ENCODE assay signal across 9 cellular contexts in the genomic region with DNA sequence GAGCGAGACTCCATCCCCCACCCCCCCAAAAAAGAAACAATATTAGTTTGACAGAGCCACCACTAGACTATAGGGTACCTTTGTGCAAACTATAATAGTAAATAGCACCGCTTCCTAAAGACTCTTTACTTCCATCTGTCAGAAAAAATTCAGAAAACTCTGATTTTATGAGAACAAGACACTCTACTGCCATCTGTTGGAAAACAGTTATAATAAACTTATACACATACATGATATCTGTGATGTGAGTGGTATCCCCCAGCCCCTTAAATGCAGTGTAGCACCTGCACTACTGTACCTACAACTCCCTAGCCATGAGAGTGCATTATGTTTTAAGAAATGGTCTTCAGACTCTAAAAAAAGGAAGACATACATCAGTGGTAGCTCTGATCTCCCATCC. TPM values are rescaled to one million over a fixed set of nuclear protein-coding genes. Genes with fewer than 3 reads are reported as not detected.
DNase-seq lines count a peak whose midpoint lies in the region; ATAC-seq and TF ChIP-seq lines count a peak whose summit lies in the region.
"Had no signal": no experiment of that assay in that cellular context is flagged by ENCODE, and none has a peak within 500 bp of the region (broad histone marks: within the 10 kb centered on the region; RNA-seq: fewer than 3 reads in every experiment).

No MANE protein-coding gene starts in this region.

- no peak for TF ChIP-seq CTCF in fibroblast of villous mesenchyme (IDR thresholded peaks at IDR 0.05; ENCODE audit: insufficient read depth, low read depth, low read length)
- TF ChIP-seq CTCF in mucosa of descending colon (IDR thresholded peaks at IDR 0.05): no peak

- intact Hi-C loops in mucosa of descending colon (cut with DNase I, micrococcal nuclease): no loop called here

- H3K36me3 ChIP-seq in GM23248 (ENCODE audit: low read depth): no peaks in the 10 kb centered on the region
- H3K36me3 ChIP-seq in mucosa of descending colon (ENCODE audit: low read depth): no peaks in the 10 kb centered on the region

- no peak overlapping the region for H3K9ac ChIP-seq in GM23248

- no peaks in the 10 kb centered on the region for H3K27me3 ChIP-seq in GM23248 (replicated peaks; ENCODE audit: insufficient read depth)

- ATAC-seq in HG02763 (IDR thresholded peaks at IDR 0.05; ENCODE audit: unreplicated experiment) (no peak), GM21723 (IDR thresholded peaks at IDR 0.05; ENCODE audit: unreplicated experiment) (no peak), mucosa of descending colon (no peak)

- H3K79me2 ChIP-seq in GM23248 (ENCODE audit: insufficient read depth): no peaks in the 10 kb centered on the region

- H3K4me3 ChIP-seq in GM23248 (no peak overlapping the region), fibroblast of villous mesenchyme (ENCODE audit: low read depth, low read length) (no peak overlapping the region), mucosa of descending colon (no peak overlapping the region)

- 77% methylated on average over 2 of the region's 2 CpGs for WGBS in GM23248 (ENCODE audit: low coverage in 1 of 2, low lambda C conversion rate in 2 of 2, missing lambda C conversion rate in 2 of 2), 2 experiments

- in situ Hi-C loops in GM23248 (cut with MboI): no loop called here

- DNase-seq in AG08395 (ENCODE audit: low spot score) (peak; percentile 38), GM23248 (peak; percentile 48), RPMI7951 (ENCODE audit: low read depth) (peak; percentile 18), fibroblast of villous mesenchyme (ENCODE audit: low read depth) (peak; percentile 17), NK-92 (lab: John Stamatoyannopoulos, UW; ENCODE audit: unreplicated experiment) (no peak), mucosa of descending colon (no peak)
- DNase-seq: activated naive CD8-positive, alpha-beta T cell treated with anti-CD3 and anti-CD28 coated beads, Interleukin-2, amount 10 ng/mL, durations not matched to agents 7 days and 5 days had no signal

- H2AFZ ChIP-seq in GM23248: no peak overlapping the region

- H4K20me1 ChIP-seq in GM23248 (ENCODE audit: insufficient read depth): no peaks in the 10 kb centered on the region

- no peaks in the 10 kb centered on the region for H3K9me2 ChIP-seq in GM23248 (ENCODE audit: insufficient read depth)

- H3K27ac ChIP-seq in GM23248: no peak overlapping the region

- H3K4me1 ChIP-seq in GM23248 (ENCODE audit: insufficient read depth) (no peaks in the 10 kb centered on the region), mucosa of descending colon (ENCODE audit: low read depth) (peaks cover 5% of the 10 kb centered on the region)

- no peak overlapping the region for H3K4me2 ChIP-seq in GM23248 (ENCODE audit: unreplicated experiment)

- H3F3A ChIP-seq in GM23248 (ENCODE audit: insufficient read depth): no peaks in the 10 kb centered on the region

- H3K9me3 ChIP-seq in GM23248 (ENCODE audit: low read depth) (no peaks in the 10 kb centered on the region), mucosa of descending colon (no peaks in the 10 kb centered on the region)

RNA-seq across cellular contexts. Expression of a gene that starts 47.1 kb away (rescaled TPM):
- total RNA-seq in GM23248 (2014; rRNA removed; shearing (Covaris generic)): 22.9 and 33.4 TPM in 2 replicates
- polyA plus RNA-seq in GM23248 (2016; fragmentation: Nextera tagmentation; extraction: Ambion mirVana): 6.0 and 7.1 TPM in 2 replicates
- total RNA-seq in RPMI7951 (2014; rRNA removed; shearing (Covaris generic)): 17.3 and 26.3 TPM in 2 replicates
- 31.6 and 61.7 TPM in 2 replicates for total RNA-seq in fibroblast of villous mesenchyme
- 10 to 100 TPM; 59.1 to 89.7 (median 88.1) TPM for total RNA-seq in mucosa of descending colon

Comparison
In these comparisons a context has a peak if more than half of its experiments do, and no peak if none do; other contexts are left out.
1. DNase-seq: peak in AG08395 (single experiment), GM23248 (single experiment), RPMI7951 (single experiment) and fibroblast of villous mesenchyme (single experiment); none in NK-92 (single experiment) and mucosa of descending colon (0 of 3).